In genomic region chr1:220278991-220279390, GRCh38 we compare ENCODE assay signal across 19 cellular contexts. TPM values are rescaled to one million over a fixed set of nuclear protein-coding genes. Genes with fewer than 3 reads are reported as not detected.
DNase-seq lines count a peak whose midpoint lies in the region; ATAC-seq, FAIRE-seq and TF ChIP-seq lines count a peak whose summit lies in the region.
"Had no signal": no experiment of that assay in that cellular context is flagged by ENCODE, and none has a peak within 500 bp of the region (broad histone marks: within the 10 kb centered on the region; RNA-seq: fewer than 3 reads in every experiment).

No MANE protein-coding gene starts in this region.

- no peaks in the 10 kb centered on the region for H3K79me2 ChIP-seq in GM12878 (ENCODE audit: control insufficient read depth, insufficient read depth, low read length)

- no TSS peak for BruUV-seq in GM12878 (replicated peaks; lab: Mats Ljungman, UMichigan)

- no peak for TF ChIP-seq POLR2A in GM12878 (IDR thresholded peaks at IDR 0.05; ENCODE audit: low read depth, low read length)

- POLR2A ChIA-PET in GM12878 (lab: Charles Lee) = interaction anchor here (0.6 to 3.4 kb wide), 2 partner anchors 48 to 58 kb away, joined by 3 to 12 read pairs; no protein-coding TSS in a partner anchor

- intact Hi-C loops in GM12878 (cut with micrococcal nuclease; ENCODE audit: unreplicated experiment) = no loop called here

- H4K20me1 ChIP-seq in GM12878 (ENCODE audit: control insufficient read depth, insufficient read depth) = no peaks in the 10 kb centered on the region

- no peak overlapping the region for H2AFZ ChIP-seq in GM12878 (ENCODE audit: control insufficient read depth, low read depth, low read length)

- DNase-seq in EL (peak; percentile 19), LHCN-M2 (ENCODE audit: low read depth) (peak; percentile 2), GM12878 (ENCODE audit: low read depth, low spot score) (no peak), renal cortical epithelial cell (ENCODE audit: low read depth) (peak; percentile 58), NOMO-1 (lab: John Stamatoyannopoulos, UW; ENCODE audit: unreplicated experiment in 2 of 2) (no peak), cerebellum (ENCODE audit: low spot score) (no peak)
- DNase-seq: BE2C; Calu3; CD4-positive, alpha-beta memory T cell; GDM1; H7; NCI-H1436 treated with DMSO at 0.1 percent for 48 hours; NCI-H2029 treated with DMSO at 0.1 percent for 48 hours; NCI-H2171 treated with DMSO at 0.1 percent for 48 hours; NCI-H748 treated with DMSO at 0.1 percent for 48 hours had no signal

- H3K27ac ChIP-seq in GM12878 (ENCODE audit: control insufficient read depth, insufficient read depth) = no peak overlapping the region
- H3K27ac ChIP-seq: HL-60, SJSA1 had no signal

- CTCF ChIA-PET in GM12878 (lab: Yijun Ruan, JAX) = interaction anchor here (0.6 to 6.4 kb wide), 5 partner anchors 15 to 496 kb away, joined by 3 to 69 read pairs (median 35); no protein-coding TSS in a partner anchor

- H3K9ac ChIP-seq in GM12878 (ENCODE audit: control insufficient read depth, insufficient read depth, low read length) = no peak overlapping the region

- in situ Hi-C loops in GM12878 (cut with MboI) = no loop called here

- TF ChIP-seq RAD21 in GM12878 (IDR thresholded peaks at IDR 0.05; ENCODE audit: insufficient read depth, low read depth, low read length) = no peak

- ATAC-seq in GM12878 (no peak), GM19328 (IDR thresholded peaks at IDR 0.05; ENCODE audit: unreplicated experiment) (no peak), HG03039 (IDR thresholded peaks at IDR 0.05; ENCODE audit: unreplicated experiment) (no peak)

- no peak overlapping the region for H3K4me3 ChIP-seq in GM12878
- H3K4me3 ChIP-seq: SJSA1 had no signal

- TF ChIP-seq CTCF in GM12878 (IDR thresholded peaks at IDR 0.05 in 2 of 3, conservative IDR thresholded peaks at IDR 0.05 in 1 of 3; ENCODE audit: control insufficient read depth in 2 of 3, extremely low read depth in 1 of 3, insufficient read depth in 1 of 3, low read depth in 3 of 3, low read length in 3 of 3) = no peak

- no peaks in the 10 kb centered on the region for H3K9me3 ChIP-seq in GM12878 (replicated peaks; ENCODE audit: control insufficient read depth, insufficient read depth, low read length)
- H3K9me3 ChIP-seq: BE2C, SJSA1 had no signal

- H3K4me2 ChIP-seq in GM12878 (ENCODE audit: control insufficient read depth, insufficient read depth) = no peak overlapping the region

- no peak for FAIRE-seq in GM12878 (lab: Jason Lieb, UNC)

- no peak for TF ChIP-seq EP300 in GM12878 (IDR thresholded peaks at IDR 0.05; ENCODE audit: borderline replicate concordance in 1 of 2, control insufficient read depth in 1 of 2, low read depth in 2 of 2, low read length in 2 of 2)

- SMC1A ChIA-PET in GM12878 (lab: Charles Lee; ENCODE audit: uncharacterized antibody, unreplicated experiment) = interaction anchor here (0.6 to 17.4 kb wide), 5 partner anchors 9 to 455 kb away, joined by 3 to 250 read pairs (median 6); no protein-coding TSS in a partner anchor

- H3K36me3 ChIP-seq in GM12878 (ENCODE audit: control insufficient read depth in 2 of 2, insufficient read depth in 2 of 2, low read length in 1 of 2) = no peaks in the 10 kb centered on the region
- H3K36me3 ChIP-seq: BE2C, SJSA1 had no signal

- peaks cover 0 to 2% of the 10 kb centered on the region in 2 experiments; a peak in 1 of 4 replicates for H3K27me3 ChIP-seq in GM12878 (replicated peaks in 1 of 2; ENCODE audit: control insufficient read depth in 2 of 2, insufficient read depth in 2 of 2, low read length in 1 of 2)

- 13% methylated on average over 3 of the region's 3 CpGs for WGBS in GM12878 (ENCODE audit: insufficient coverage, insufficient replicate concordance, low lambda C conversion rate, missing lambda C conversion rate)

- RAD21 ChIA-PET in GM12878 (lab: Charles Lee; ENCODE audit: unreplicated experiment) = interaction anchor here (1.0 to 4.6 kb wide), 4 partner anchors 11 to 492 kb away, joined by 3 to 59 read pairs (median 11); no protein-coding TSS in a partner anchor

- no peaks in the 10 kb centered on the region for H3K4me1 ChIP-seq in GM12878 (ENCODE audit: control insufficient read depth, insufficient read depth, low read length)
- H3K4me1 ChIP-seq: BE2C had no signal

TF ChIP-seq in GM12878, 131 proteins besides CTCF, POLR2A, EP300 and RAD21:
- TF ChIP-seq, protein P1, sequence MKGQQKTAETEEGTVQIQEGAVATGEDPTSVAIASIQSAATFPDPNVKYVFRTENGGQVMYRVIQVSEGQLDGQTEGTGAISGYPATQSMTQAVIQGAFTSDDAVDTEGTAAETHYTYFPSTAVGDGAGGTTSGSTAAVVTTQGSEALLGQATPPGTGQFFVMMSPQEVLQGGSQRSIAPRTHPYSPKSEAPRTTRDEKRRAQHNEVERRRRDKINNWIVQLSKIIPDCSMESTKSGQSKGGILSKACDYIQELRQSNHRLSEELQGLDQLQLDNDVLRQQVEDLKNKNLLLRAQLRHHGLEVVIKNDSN (IDR thresholded peaks at IDR 0.05; ENCODE audit: borderline replicate concordance, extremely low read length, insufficient read depth, low read depth, low read length) = no peak
- TF ChIP-seq JUNB (IDR thresholded peaks at IDR 0.05) (no peak), RUNX3 (IDR thresholded peaks at IDR 0.05; ENCODE audit: low read length) (0 out of 2 replicates have a peak, but pooled peaks have one; percentile 20)

RNA-seq across cellular contexts. Expression of gene RAB3GAP2, which starts 6.7 kb away (rescaled TPM):
- 20.9 and 21.6 TPM in 2 replicates for total RNA-seq in LHCN-M2 (2014; rRNA removed)
- polyA plus RNA-seq in LHCN-M2 (2012) = 7.3 TPM
- total RNA-seq in GM12878 (2013; cell fraction: nucleolus; rRNA removed) = 140 and 143 TPM in 2 replicates
- 27.7 and 30.9 TPM in 2 replicates for total RNA-seq in GM12878 (2014; rRNA removed)
- total RNA-seq in GM12878 (2014; rRNA removed; fragmentation: Illumina TruSeq; extraction: Trizol) = 33.9 and 38.1 TPM in 2 replicates
- total RNA-seq in GM12878 (2021) = 44.2 and 51.1 TPM in 2 replicates
- polyA plus RNA-seq in GM12878 (2011; ENCODE audit: low read depth) = 15.7 TPM
- 43.5 and 52.0 TPM in 2 replicates for polyA plus RNA-seq in GM12878 (2011; rRNA removed)
- 19.2 and 24.5 TPM in 2 replicates for polyA plus RNA-seq in GM12878 (2011; cell fraction: cytosol; rRNA removed)
- 33.8 and 41.1 TPM in 2 replicates for polyA plus RNA-seq in GM12878 (2011; cell fraction: nucleus; rRNA removed)
- polyA plus RNA-seq in GM12878 (2012) = 20.2 and 24.9 TPM in 2 replicates
- 30.7 and 36.4 TPM in 2 replicates for polyA plus RNA-seq in GM12878 (2014; fragmentation: Illumina TruSeq; extraction: Trizol)
- 10 to 100 TPM; 11.9 to 15.6 TPM for polyA plus RNA-seq in GM12878 (2014; fragmentation: Nextera tagmentation; extraction: Ambion mirVana)
- 16.8 and 19.1 TPM in 2 replicates for polyA plus RNA-seq in GM12878 (2014; rRNA removed)
- polyA plus RNA-seq in GM12878 (2016; fragmentation: Nextera tagmentation; extraction: Ambion mirVana) = 10 to 100 TPM; 20.7 to 21.2 TPM
- 134 and 203 TPM in 2 replicates for polyA minus RNA-seq in GM12878 (2011; rRNA and poly(A)+ RNA removed)
- 18.8 and 31.0 TPM in 2 replicates for polyA minus RNA-seq in GM12878 (2011; cell fraction: cytosol; rRNA and poly(A)+ RNA removed)
- 29.0 and 41.9 TPM in 2 replicates for polyA minus RNA-seq in GM12878 (2011; cell fraction: nucleus; rRNA and poly(A)+ RNA removed)
- total RNA-seq in renal cortical epithelial cell = 41.8 and 47.0 TPM in 2 replicates
- 37.8 TPM for total RNA-seq in cerebellum

Comparison
In these comparisons a context has a peak if more than half of its experiments do, and no peak if none do; other contexts are left out.
1. DNase-seq: peak in EL (single experiment), LHCN-M2 (single experiment) and renal cortical epithelial cell (single experiment); none in GM12878 (single experiment), NOMO-1 (0 of 2) and cerebellum (single experiment).